In the genomic region with DNA sequence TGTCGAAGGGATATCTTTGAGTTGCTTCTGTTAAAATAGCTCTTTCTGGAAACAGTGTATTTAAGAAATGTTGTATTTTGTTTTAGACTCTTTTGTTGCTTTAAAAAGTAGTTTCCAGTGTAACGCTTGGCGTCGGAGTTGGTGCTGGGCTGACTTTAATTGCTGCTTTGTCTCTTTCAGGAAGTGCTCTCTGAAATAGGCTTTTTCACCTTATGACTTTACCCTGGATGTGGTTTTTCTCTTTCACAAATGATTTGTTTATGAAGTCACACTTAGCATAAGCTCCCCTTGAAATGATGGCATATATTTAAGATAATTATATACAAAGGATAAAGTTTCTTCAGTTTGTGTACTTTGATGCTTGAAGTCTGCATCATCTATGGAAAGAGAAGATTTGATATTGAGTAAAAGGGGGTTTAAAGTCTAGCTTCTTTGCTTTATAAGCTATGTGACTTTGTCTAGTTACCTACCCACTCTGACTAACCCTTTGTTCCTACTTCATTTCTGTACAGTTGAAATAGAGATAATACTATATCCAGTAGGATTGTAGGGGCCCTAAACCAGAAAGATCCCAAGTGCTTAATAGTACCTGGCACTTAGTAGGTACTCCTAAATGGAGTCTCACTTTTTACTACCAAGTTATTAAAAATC, we compare ENCODE assay signal across 9 cellular contexts. TPM values are rescaled to one million over a fixed set of nuclear protein-coding genes. Genes with fewer than 3 reads are reported as not detected.
A peak's percentile ranks its signal among the peaks of the same experiment; 100 is the strongest.
DNase-seq lines count a peak whose midpoint lies in the region; ATAC-seq and TF ChIP-seq lines count a peak whose summit lies in the region.
"Had no signal": no experiment of that assay in that cellular context is flagged by ENCODE, and none has a peak within 500 bp of the region (broad histone marks: within the 10 kb centered on the region; RNA-seq: fewer than 3 reads in every experiment).

A gene with protein sequence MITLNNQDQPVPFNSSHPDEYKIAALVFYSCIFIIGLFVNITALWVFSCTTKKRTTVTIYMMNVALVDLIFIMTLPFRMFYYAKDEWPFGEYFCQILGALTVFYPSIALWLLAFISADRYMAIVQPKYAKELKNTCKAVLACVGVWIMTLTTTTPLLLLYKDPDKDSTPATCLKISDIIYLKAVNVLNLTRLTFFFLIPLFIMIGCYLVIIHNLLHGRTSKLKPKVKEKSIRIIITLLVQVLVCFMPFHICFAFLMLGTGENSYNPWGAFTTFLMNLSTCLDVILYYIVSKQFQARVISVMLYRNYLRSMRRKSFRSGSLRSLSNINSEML (minus strand): TSS at position 170 of the 651 bp plus-strand sequence. CDS start 2,507 bp downstream, outside the sequence.

- no peaks in the 10 kb centered on the region for H3K27me3 Mint-ChIP-seq in WTC11 (ENCODE audit: low read depth)
- no peaks in the 10 kb centered on the region for H3K27me3 Mint-ChIP-seq in stimulated activated memory B cell treated with anti-CD40 and anti-IgM and Interleukin-4, amounts not matched to agents 10 μg/mL and 1 μg/mL and 100 μg/mL, for 72 hours

- peak; percentile 42 for DNase-seq in stimulated activated CD4-positive, alpha-beta T cell treated with anti-CD3 and anti-CD28 coated beads, Interleukin-15, amount 100 ng/mL, for 24 hours
- DNase-seq in stimulated activated CD4-positive, alpha-beta T cell treated with anti-CD3 and anti-CD28 coated beads, Interleukin-4, amount 100 ng/mL, for 4 hours, result no peak
- DNase-seq in WTC11 (ENCODE audit: low spot score) (no peak), OCI-M2 (lab: John Stamatoyannopoulos, UW; ENCODE audit: unreplicated experiment) (no peak), ecto neural progenitor cell (ENCODE audit: low spot score) (no peak)

- TF ChIP-seq CTCF in WTC11 (IDR thresholded peaks at IDR 0.05), result no peak

- peak within 1 kb of the TSS; percentile 61 for H3K27ac Mint-ChIP-seq in WTC11
- peak within 1 kb of the TSS; percentile 79 for H3K27ac Mint-ChIP-seq in stimulated activated memory B cell treated with anti-CD40 and anti-IgM and Interleukin-4, amounts not matched to agents 10 μg/mL and 1 μg/mL and 100 μg/mL, for 72 hours

- H3K4me3 Mint-ChIP-seq in WTC11, result no peak within 1 kb of the TSS
- H3K4me3 Mint-ChIP-seq in stimulated activated memory B cell treated with anti-CD40 and anti-IgM and Interleukin-4, amounts not matched to agents 10 μg/mL and 1 μg/mL and 100 μg/mL, for 72 hours, result peak within 1 kb of the TSS; percentile 87

- ATAC-seq in HG03095 (IDR thresholded peaks at IDR 0.05; ENCODE audit: unreplicated experiment) (peak; percentile 86), WTC11 (no peak), SK-N-SH treated with all-trans-retinoic acid at 6 μM for 48 hours (no peak)
- peak; percentile 89 for ATAC-seq in stimulated activated memory B cell treated with anti-CD40 and anti-IgM and Interleukin-4, amounts not matched to agents 10 μg/mL and 1 μg/mL and 100 μg/mL, for 72 hours

- peaks cover 7% of the 10 kb centered on the region for H3K4me1 Mint-ChIP-seq in WTC11
- H3K4me1 Mint-ChIP-seq in stimulated activated memory B cell treated with anti-CD40 and anti-IgM and Interleukin-4, amounts not matched to agents 10 μg/mL and 1 μg/mL and 100 μg/mL, for 72 hours, result peaks cover 69% of the 10 kb centered on the region

- POLR2A ChIA-PET in WTC11 (lab: Charles Lee), result no interaction called here

- CTCF ChIA-PET in WTC11 (lab: Charles Lee), result no interaction called here

- H3K9me3 Mint-ChIP-seq in WTC11, result no peaks in the 10 kb centered on the region
- peaks cover 2% of the 10 kb centered on the region for H3K9me3 Mint-ChIP-seq in stimulated activated memory B cell treated with anti-CD40 and anti-IgM and Interleukin-4, amounts not matched to agents 10 μg/mL and 1 μg/mL and 100 μg/mL, for 72 hours

- H3K36me3 Mint-ChIP-seq in WTC11, result no peaks in the 10 kb centered on the region
- H3K36me3 Mint-ChIP-seq in stimulated activated memory B cell treated with anti-CD40 and anti-IgM and Interleukin-4, amounts not matched to agents 10 μg/mL and 1 μg/mL and 100 μg/mL, for 72 hours, result peaks cover 30% of the 10 kb centered on the region

TF ChIP-seq in WTC11, 78 proteins besides CTCF, POLR2A, EP300 and RAD21 (continues in another document):
- TF ChIP-seq, protein P1, sequence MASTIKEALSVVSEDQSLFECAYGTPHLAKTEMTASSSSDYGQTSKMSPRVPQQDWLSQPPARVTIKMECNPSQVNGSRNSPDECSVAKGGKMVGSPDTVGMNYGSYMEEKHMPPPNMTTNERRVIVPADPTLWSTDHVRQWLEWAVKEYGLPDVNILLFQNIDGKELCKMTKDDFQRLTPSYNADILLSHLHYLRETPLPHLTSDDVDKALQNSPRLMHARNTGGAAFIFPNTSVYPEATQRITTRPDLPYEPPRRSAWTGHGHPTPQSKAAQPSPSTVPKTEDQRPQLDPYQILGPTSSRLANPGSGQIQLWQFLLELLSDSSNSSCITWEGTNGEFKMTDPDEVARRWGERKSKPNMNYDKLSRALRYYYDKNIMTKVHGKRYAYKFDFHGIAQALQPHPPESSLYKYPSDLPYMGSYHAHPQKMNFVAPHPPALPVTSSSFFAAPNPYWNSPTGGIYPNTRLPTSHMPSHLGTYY (CRISPR knock-in tag; IDR thresholded peaks at IDR 0.05), result no peak
- TF ChIP-seq ELF4 (CRISPR knock-in tag; IDR thresholded peaks at IDR 0.05; ENCODE audit: low read depth) (no peak), PRRX2 (CRISPR knock-in tag; IDR thresholded peaks at IDR 0.05) (no peak)
- TF ChIP-seq, protein P2, sequence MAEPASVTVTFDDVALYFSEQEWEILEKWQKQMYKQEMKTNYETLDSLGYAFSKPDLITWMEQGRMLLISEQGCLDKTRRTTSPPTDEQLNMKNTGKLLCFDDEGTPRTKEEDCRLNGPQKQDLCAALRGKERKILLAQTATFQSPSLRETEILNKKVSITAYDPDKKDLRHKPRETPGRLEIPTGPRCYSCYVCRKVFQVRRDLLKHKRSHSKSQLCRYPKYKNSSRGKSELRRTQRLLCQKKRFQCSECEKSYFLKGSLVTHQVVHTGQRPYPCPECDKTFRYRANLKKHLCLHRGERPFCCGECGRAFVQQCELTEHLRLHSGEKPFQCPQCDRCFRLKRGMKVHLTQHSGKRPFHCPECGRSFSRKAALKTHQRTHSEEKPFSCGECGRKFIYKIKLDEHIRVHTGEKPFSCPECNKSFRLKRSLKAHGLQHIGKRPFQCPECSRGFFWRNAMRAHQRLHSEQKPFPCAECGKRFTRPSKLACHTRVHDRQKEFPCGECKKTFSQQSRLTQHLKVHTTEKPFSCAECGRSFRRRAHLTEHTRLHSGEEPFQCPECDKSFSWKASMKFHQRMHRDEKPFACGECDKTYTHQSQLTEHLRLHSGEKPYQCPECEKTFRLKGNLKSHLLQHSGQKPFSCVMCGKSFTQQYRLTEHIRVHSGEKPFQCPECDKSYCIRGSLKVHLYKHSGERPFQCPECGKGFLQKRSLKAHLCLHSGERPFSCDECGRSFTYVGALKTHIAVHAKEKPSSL (CRISPR knock-in tag; conservative IDR thresholded peaks at IDR 0.05), result no peak
- TF ChIP-seq, protein P3, sequence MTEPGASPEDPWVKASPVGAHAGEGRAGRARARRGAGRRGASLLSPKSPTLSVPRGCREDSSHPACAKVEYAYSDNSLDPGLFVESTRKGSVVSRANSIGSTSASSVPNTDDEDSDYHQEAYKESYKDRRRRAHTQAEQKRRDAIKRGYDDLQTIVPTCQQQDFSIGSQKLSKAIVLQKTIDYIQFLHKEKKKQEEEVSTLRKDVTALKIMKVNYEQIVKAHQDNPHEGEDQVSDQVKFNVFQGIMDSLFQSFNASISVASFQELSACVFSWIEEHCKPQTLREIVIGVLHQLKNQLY (CRISPR knock-in tag; IDR thresholded peaks at IDR 0.05), result no peak

TF ChIP-seq in SK-N-SH treated with all-trans-retinoic acid at 6 μM for 48 hours, 23 proteins besides CTCF, POLR2A, EP300 and RAD21 (continues in another document):
- TF ChIP-seq, protein P4, sequence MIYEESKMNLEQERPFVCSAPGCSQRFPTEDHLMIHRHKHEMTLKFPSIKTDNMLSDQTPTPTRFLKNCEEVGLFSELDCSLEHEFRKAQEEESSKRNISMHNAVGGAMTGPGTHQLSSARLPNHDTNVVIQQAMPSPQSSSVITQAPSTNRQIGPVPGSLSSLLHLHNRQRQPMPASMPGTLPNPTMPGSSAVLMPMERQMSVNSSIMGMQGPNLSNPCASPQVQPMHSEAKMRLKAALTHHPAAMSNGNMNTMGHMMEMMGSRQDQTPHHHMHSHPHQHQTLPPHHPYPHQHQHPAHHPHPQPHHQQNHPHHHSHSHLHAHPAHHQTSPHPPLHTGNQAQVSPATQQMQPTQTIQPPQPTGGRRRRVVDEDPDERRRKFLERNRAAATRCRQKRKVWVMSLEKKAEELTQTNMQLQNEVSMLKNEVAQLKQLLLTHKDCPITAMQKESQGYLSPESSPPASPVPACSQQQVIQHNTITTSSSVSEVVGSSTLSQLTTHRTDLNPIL (CRISPR knock-in tag; IDR thresholded peaks at IDR 0.05; ENCODE audit: low read depth), result no peak
- TF ChIP-seq, protein P5, sequence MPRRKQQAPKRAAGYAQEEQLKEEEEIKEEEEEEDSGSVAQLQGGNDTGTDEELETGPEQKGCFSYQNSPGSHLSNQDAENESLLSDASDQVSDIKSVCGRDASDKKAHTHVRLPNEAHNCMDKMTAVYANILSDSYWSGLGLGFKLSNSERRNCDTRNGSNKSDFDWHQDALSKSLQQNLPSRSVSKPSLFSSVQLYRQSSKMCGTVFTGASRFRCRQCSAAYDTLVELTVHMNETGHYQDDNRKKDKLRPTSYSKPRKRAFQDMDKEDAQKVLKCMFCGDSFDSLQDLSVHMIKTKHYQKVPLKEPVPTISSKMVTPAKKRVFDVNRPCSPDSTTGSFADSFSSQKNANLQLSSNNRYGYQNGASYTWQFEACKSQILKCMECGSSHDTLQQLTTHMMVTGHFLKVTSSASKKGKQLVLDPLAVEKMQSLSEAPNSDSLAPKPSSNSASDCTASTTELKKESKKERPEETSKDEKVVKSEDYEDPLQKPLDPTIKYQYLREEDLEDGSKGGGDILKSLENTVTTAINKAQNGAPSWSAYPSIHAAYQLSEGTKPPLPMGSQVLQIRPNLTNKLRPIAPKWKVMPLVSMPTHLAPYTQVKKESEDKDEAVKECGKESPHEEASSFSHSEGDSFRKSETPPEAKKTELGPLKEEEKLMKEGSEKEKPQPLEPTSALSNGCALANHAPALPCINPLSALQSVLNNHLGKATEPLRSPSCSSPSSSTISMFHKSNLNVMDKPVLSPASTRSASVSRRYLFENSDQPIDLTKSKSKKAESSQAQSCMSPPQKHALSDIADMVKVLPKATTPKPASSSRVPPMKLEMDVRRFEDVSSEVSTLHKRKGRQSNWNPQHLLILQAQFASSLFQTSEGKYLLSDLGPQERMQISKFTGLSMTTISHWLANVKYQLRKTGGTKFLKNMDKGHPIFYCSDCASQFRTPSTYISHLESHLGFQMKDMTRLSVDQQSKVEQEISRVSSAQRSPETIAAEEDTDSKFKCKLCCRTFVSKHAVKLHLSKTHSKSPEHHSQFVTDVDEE (CRISPR knock-in tag; IDR thresholded peaks at IDR 0.05), result no peak
- TF ChIP-seq TCF4 (CRISPR knock-in tag; IDR thresholded peaks at IDR 0.05; ENCODE audit: borderline replicate concordance), result no peak
- no peak for TF ChIP-seq RARB (CRISPR knock-in tag; IDR thresholded peaks at IDR 0.05)
- no peak for TF ChIP-seq ZC3H10 (CRISPR knock-in tag; IDR thresholded peaks at IDR 0.05)
- no peak for TF ChIP-seq TOX (CRISPR knock-in tag; IDR thresholded peaks at IDR 0.05; ENCODE audit: borderline replicate concordance)

RNA-seq across cellular contexts. Expression of the gene that starts here (rescaled TPM):
- 0.09 TPM in 1 of 3 replicates, not detected in the others for total RNA-seq in WTC11 (2021)
- total RNA-seq: temporal lobe had no signal

Comparison
In these comparisons a context has a peak if more than half of its experiments do, and no peak if none do; other contexts are left out.
1. ATAC-seq: peak in HG03095 (single experiment) and stimulated activated memory B cell treated with anti-CD40 and anti-IgM and Interleukin-4, amounts not matched to agents 10 μg/mL and 1 μg/mL and 100 μg/mL, for 72 hours (single experiment); none in WTC11 (single experiment) and SK-N-SH treated with all-trans-retinoic acid at 6 μM for 48 hours (single experiment).